1 cellular context compared by ENCODE assay signal in the genomic region with DNA sequence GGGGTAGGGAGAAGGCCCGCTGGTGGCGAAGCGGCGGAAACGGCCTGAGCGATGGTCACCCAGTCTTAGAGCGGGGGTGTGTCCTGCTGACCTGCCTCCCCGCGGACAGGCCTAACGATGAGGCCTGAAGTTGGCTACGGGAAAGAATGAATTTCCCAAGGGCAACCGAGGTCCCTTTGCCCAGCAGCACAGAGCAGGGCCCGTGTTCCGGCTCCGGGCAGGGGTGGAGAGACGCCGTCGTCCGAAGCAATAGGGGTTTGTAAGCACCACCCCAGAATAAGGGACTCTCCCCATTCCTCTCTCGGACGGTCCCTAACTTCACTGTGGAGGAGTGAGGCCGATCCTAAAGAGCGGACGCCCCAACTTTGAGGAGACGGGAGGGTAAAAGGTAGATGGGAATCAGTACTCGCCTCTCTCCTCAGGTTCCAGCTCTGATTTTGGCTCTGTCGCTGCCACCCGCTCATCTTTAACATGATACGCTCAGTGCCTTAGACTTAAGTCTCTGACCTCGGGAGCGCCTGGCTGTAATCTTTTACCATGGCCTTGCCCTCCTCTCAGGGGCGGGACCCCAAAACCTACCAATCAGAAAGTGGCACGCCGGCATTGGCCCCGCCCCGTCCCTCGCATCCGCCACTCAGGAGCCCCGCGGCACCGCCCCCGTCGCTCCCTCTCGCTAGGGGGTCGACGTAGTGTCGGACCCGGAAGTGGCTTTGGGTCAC.
TF ChIP-seq lines count a peak whose summit lies in the region.

A gene with protein sequence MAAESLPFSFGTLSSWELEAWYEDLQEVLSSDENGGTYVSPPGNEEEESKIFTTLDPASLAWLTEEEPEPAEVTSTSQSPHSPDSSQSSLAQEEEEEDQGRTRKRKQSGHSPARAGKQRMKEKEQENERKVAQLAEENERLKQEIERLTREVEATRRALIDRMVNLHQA (minus strand): TSS at position 507 of the 719 bp plus-strand sequence. CDS start 3,108 bp downstream, outside the sequence.

TF ChIP-seq in K562, 482 proteins besides CTCF, POLR2A, EP300 and RAD21 (continued from another document and continues in another):
- TF ChIP-seq BRF2 (IDR thresholded peaks at IDR 0.05; ENCODE audit: borderline replicate concordance, insufficient read depth, insufficient read length) (no peak), CREBBP (IDR thresholded peaks at IDR 0.05; ENCODE audit: low read depth, low read length) (no peak), POLR2AphosphoS2 (IDR thresholded peaks at IDR 0.05; ENCODE audit: low read length) (peak; percentile 94; the same call in 1 of the 2 replicates), DLX4 (CRISPR knock-in tag; IDR thresholded peaks at IDR 0.05) (no peak), HLTF (IDR thresholded peaks at IDR 0.05) (peak; percentile 75; the same call in 1 of the 2 replicates), SIN3A (IDR thresholded peaks at IDR 0.05; ENCODE audit: borderline replicate concordance in 2 of 2, control insufficient read depth in 1 of 2, low read depth in 2 of 2, low read length in 2 of 2) (peak; percentile 76 to 93; a peak in 2 of 4 replicates), SOX6 (IDR thresholded peaks at IDR 0.05) (peak; percentile 47), KHSRP (IDR thresholded peaks at IDR 0.05) (no peak), RFX1 (IDR thresholded peaks at IDR 0.05) (no peak), ZNF41 (CRISPR knock-in tag; conservative IDR thresholded peaks at IDR 0.05) (peak; percentile 48; the same call in 1 of the 2 replicates), SMAD2 (IDR thresholded peaks at IDR 0.05; ENCODE audit: low read depth, low read length) (no peak), EGR1 (conservative IDR thresholded peaks at IDR 0.05) (peak; percentile 89), FOXJ2 (tag; IDR thresholded peaks at IDR 0.05) (no peak), KDM4B (IDR thresholded peaks at IDR 0.05; ENCODE audit: borderline replicate concordance in 2 of 2, low read depth in 1 of 2) (peak in 1 of 2 experiments; percentile 11; a peak in 1 of 4 replicates), TCF15 (CRISPR knock-in tag; IDR thresholded peaks at IDR 0.05) (no peak), DDX20 (tag; IDR thresholded peaks at IDR 0.05; ENCODE audit: low read depth) (no peak), FOXA3 (CRISPR knock-in tag; conservative IDR thresholded peaks at IDR 0.05 in 1 of 2, IDR thresholded peaks at IDR 0.05 in 1 of 2) (peak in 1 of 2 experiments; percentile 67; a peak in 1 of 4 replicates), BRD9 (IDR thresholded peaks at IDR 0.05; ENCODE audit: low read depth, partially characterized antibody) (no peak), MECOM (CRISPR knock-in tag; IDR thresholded peaks at IDR 0.05) (no peak), PHB2 (IDR thresholded peaks at IDR 0.05; ENCODE audit: low read depth) (no peak), PCBP1 (IDR thresholded peaks at IDR 0.05; ENCODE audit: low read depth, low read length, poor library complexity, severe bottlenecking) (no peak), MCM5 (IDR thresholded peaks at IDR 0.05; ENCODE audit: low read depth) (no peak), NFE2 (IDR thresholded peaks at IDR 0.05; ENCODE audit: low read depth) (no peak), CCNT2 (IDR thresholded peaks at IDR 0.05; ENCODE audit: borderline replicate concordance, extremely low read depth, insufficient read length, low read depth, low read length) (peak; percentile 89), HNRNPUL1 (IDR thresholded peaks at IDR 0.05; ENCODE audit: low read length) (no peak), KAT8 (IDR thresholded peaks at IDR 0.05; ENCODE audit: low read depth) (no peak), FIP1L1 (IDR thresholded peaks at IDR 0.05; ENCODE audit: low read depth, low read length, poor library complexity, severe bottlenecking) (peak; percentile 61), GTF2E2 (tag; IDR thresholded peaks at IDR 0.05) (peak; percentile 99), KLF13 (tag; IDR thresholded peaks at IDR 0.05; ENCODE audit: borderline replicate concordance, low read depth) (peak; percentile 72), CBFA2T2 (conservative IDR thresholded peaks at IDR 0.05) (no peak; the same call in 1 of the 2 replicates), ZBTB7A (IDR thresholded peaks at IDR 0.05; ENCODE audit: borderline replicate concordance, control insufficient read depth, low read depth, low read length) (no peak), SMAD4 (CRISPR knock-in tag; conservative IDR thresholded peaks at IDR 0.05) (peak; percentile 59; the same call in 1 of the 2 replicates), TFE3 (CRISPR knock-in tag; IDR thresholded peaks at IDR 0.05) (peak; percentile 81), ARID2 (IDR thresholded peaks at IDR 0.05) (no peak), ESRRB (CRISPR knock-in tag; IDR thresholded peaks at IDR 0.05; ENCODE audit: borderline replicate concordance) (no peak)
- TF ChIP-seq, protein P1, sequence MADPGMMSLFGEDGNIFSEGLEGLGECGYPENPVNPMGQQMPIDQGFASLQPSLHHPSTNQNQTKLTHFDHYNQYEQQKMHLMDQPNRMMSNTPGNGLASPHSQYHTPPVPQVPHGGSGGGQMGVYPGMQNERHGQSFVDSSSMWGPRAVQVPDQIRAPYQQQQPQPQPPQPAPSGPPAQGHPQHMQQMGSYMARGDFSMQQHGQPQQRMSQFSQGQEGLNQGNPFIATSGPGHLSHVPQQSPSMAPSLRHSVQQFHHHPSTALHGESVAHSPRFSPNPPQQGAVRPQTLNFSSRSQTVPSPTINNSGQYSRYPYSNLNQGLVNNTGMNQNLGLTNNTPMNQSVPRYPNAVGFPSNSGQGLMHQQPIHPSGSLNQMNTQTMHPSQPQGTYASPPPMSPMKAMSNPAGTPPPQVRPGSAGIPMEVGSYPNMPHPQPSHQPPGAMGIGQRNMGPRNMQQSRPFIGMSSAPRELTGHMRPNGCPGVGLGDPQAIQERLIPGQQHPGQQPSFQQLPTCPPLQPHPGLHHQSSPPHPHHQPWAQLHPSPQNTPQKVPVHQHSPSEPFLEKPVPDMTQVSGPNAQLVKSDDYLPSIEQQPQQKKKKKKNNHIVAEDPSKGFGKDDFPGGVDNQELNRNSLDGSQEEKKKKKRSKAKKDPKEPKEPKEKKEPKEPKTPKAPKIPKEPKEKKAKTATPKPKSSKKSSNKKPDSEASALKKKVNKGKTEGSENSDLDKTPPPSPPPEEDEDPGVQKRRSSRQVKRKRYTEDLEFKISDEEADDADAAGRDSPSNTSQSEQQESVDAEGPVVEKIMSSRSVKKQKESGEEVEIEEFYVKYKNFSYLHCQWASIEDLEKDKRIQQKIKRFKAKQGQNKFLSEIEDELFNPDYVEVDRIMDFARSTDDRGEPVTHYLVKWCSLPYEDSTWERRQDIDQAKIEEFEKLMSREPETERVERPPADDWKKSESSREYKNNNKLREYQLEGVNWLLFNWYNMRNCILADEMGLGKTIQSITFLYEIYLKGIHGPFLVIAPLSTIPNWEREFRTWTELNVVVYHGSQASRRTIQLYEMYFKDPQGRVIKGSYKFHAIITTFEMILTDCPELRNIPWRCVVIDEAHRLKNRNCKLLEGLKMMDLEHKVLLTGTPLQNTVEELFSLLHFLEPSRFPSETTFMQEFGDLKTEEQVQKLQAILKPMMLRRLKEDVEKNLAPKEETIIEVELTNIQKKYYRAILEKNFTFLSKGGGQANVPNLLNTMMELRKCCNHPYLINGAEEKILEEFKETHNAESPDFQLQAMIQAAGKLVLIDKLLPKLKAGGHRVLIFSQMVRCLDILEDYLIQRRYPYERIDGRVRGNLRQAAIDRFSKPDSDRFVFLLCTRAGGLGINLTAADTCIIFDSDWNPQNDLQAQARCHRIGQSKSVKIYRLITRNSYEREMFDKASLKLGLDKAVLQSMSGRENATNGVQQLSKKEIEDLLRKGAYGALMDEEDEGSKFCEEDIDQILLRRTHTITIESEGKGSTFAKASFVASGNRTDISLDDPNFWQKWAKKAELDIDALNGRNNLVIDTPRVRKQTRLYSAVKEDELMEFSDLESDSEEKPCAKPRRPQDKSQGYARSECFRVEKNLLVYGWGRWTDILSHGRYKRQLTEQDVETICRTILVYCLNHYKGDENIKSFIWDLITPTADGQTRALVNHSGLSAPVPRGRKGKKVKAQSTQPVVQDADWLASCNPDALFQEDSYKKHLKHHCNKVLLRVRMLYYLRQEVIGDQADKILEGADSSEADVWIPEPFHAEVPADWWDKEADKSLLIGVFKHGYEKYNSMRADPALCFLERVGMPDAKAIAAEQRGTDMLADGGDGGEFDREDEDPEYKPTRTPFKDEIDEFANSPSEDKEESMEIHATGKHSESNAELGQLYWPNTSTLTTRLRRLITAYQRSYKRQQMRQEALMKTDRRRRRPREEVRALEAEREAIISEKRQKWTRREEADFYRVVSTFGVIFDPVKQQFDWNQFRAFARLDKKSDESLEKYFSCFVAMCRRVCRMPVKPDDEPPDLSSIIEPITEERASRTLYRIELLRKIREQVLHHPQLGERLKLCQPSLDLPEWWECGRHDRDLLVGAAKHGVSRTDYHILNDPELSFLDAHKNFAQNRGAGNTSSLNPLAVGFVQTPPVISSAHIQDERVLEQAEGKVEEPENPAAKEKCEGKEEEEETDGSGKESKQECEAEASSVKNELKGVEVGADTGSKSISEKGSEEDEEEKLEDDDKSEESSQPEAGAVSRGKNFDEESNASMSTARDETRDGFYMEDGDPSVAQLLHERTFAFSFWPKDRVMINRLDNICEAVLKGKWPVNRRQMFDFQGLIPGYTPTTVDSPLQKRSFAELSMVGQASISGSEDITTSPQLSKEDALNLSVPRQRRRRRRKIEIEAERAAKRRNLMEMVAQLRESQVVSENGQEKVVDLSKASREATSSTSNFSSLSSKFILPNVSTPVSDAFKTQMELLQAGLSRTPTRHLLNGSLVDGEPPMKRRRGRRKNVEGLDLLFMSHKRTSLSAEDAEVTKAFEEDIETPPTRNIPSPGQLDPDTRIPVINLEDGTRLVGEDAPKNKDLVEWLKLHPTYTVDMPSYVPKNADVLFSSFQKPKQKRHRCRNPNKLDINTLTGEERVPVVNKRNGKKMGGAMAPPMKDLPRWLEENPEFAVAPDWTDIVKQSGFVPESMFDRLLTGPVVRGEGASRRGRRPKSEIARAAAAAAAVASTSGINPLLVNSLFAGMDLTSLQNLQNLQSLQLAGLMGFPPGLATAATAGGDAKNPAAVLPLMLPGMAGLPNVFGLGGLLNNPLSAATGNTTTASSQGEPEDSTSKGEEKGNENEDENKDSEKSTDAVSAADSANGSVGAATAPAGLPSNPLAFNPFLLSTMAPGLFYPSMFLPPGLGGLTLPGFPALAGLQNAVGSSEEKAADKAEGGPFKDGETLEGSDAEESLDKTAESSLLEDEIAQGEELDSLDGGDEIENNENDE (IDR thresholded peaks at IDR 0.05; ENCODE audit: low read depth, low read length): no peak
- TF ChIP-seq, protein P2, sequence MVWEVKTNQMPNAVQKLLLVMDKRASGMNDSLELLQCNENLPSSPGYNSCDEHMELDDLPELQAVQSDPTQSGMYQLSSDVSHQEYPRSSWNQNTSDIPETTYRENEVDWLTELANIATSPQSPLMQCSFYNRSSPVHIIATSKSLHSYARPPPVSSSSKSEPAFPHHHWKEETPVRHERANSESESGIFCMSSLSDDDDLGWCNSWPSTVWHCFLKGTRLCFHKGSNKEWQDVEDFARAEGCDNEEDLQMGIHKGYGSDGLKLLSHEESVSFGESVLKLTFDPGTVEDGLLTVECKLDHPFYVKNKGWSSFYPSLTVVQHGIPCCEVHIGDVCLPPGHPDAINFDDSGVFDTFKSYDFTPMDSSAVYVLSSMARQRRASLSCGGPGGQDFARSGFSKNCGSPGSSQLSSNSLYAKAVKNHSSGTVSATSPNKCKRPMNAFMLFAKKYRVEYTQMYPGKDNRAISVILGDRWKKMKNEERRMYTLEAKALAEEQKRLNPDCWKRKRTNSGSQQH (CRISPR knock-in tag; IDR thresholded peaks at IDR 0.05): peak; percentile 37; the same call in 1 of the 2 replicates
- TF ChIP-seq, protein P3, sequence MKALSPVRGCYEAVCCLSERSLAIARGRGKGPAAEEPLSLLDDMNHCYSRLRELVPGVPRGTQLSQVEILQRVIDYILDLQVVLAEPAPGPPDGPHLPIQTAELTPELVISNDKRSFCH (CRISPR knock-in tag; IDR thresholded peaks at IDR 0.05): peak; percentile 37; the same call in 1 of the 2 replicates
- TF ChIP-seq, protein P3 (tag; IDR thresholded peaks at IDR 0.05): no peak
- TF ChIP-seq, protein P4, sequence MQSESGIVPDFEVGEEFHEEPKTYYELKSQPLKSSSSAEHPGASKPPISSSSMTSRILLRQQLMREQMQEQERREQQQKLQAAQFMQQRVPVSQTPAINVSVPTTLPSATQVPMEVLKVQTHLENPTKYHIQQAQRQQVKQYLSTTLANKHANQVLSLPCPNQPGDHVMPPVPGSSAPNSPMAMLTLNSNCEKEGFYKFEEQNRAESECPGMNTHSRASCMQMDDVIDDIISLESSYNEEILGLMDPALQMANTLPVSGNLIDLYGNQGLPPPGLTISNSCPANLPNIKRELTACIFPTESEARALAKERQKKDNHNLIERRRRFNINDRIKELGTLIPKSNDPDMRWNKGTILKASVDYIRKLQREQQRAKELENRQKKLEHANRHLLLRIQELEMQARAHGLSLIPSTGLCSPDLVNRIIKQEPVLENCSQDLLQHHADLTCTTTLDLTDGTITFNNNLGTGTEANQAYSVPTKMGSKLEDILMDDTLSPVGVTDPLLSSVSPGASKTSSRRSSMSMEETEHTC (IDR thresholded peaks at IDR 0.05): peak; percentile 99
